20 cellular contexts compared by ENCODE assay signal in the genomic region with DNA sequence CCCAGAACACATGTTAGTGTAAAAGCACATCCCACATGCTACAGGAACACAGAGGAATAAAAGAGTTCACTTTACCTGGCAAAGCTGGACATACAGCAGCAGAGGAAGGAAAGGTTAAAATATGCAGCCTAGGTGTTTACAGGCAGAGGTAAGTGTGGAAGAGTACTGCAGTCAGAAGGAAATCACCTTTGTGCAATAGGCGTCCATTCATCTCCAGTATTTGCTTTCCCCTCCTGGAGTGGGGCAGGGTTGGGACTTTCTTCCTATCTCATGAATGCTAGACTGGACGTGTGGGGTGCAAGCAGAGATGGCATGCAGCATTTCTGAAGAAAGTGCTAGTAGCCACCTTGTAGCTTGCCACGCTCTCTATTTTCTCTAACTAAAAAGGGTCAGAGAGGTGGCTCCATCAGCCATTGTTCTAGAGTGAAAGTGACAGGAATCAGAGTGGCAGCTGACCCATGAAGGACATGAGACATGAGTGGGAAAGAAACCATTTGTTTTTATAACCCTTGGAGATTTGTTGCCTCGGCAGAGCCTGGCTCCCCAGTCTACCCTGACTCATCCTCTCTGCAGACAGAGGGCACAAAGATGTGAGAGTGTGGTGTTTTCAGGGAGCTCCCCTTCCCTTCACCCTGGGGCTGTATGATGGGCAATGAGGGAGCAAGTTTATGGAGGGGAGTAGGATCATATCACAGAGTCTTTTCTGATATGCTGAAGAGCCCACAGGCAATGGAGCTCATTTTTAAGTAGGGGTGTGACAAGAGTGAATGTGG.
DNase-seq lines count a peak whose midpoint lies in the region; FAIRE-seq and TF ChIP-seq lines count a peak whose summit lies in the region.
"Had no signal": no experiment of that assay in that cellular context is flagged by ENCODE, and none has a peak within 500 bp of the region (broad histone marks: within the 10 kb centered on the region; RNA-seq: fewer than 3 reads in every experiment).

No MANE protein-coding gene starts in this region.

- H3K9me2 ChIP-seq in GM23248 (ENCODE audit: insufficient read depth): no peaks in the 10 kb centered on the region; the same call in 1 of the 2 replicates
- no peaks in the 10 kb centered on the region for H3K9me2 ChIP-seq in SK-N-SH

- H3K4me1 ChIP-seq in GM23248 (ENCODE audit: insufficient read depth) (no peaks in the 10 kb centered on the region), SK-N-SH (ENCODE audit: control insufficient read depth in 1 of 2, insufficient read depth in 2 of 2, low read depth in 1 of 2, low read length in 1 of 2) (peaks cover 0 to 12% of the 10 kb centered on the region in 2 experiments; a peak in 1 of 4 replicates)
- H3K4me1 ChIP-seq: ascending aorta, parathyroid adenoma had no signal

- no peak overlapping the region for H3K27ac ChIP-seq in GM23248
- peak overlapping the region in 1 of 2 experiments; percentile 52; a peak in 1 of 4 replicates for H3K27ac ChIP-seq in SK-N-SH (ENCODE audit: low read depth in 2 of 2, low read length in 1 of 2)
- H3K27ac ChIP-seq: ascending aorta, esophagus squamous epithelium, parathyroid adenoma, SK-N-MC had no signal

- no peaks in the 10 kb centered on the region for H3F3A ChIP-seq in GM23248 (ENCODE audit: insufficient read depth)
- peaks cover 8% of the 10 kb centered on the region for H3F3A ChIP-seq in SK-N-SH (replicated peaks; ENCODE audit: insufficient read depth)

- H3K27me3 ChIP-seq in GM23248 (replicated peaks; ENCODE audit: insufficient read depth): no peaks in the 10 kb centered on the region; the same call in 1 of the 2 replicates
- H3K27me3 ChIP-seq in SK-N-SH (ENCODE audit: insufficient read depth): no peaks in the 10 kb centered on the region
- H3K27me3 ChIP-seq: ascending aorta, esophagus squamous epithelium had no signal

- no peaks in the 10 kb centered on the region for H3K9me3 ChIP-seq in GM23248 (ENCODE audit: low read depth)
- H3K9me3 ChIP-seq in SK-N-SH: no peaks in the 10 kb centered on the region
- H3K9me3 ChIP-seq: ascending aorta, esophagus squamous epithelium had no signal

- no peaks in the 10 kb centered on the region for H3K36me3 ChIP-seq in GM23248 (ENCODE audit: low read depth)
- no peaks in the 10 kb centered on the region for H3K36me3 ChIP-seq in SK-N-SH (replicated peaks in 1 of 2; ENCODE audit: control insufficient read depth in 1 of 2, insufficient read depth in 2 of 2, low read length in 1 of 2)
- H3K36me3 ChIP-seq: ascending aorta, esophagus squamous epithelium had no signal

- H2AFZ ChIP-seq in GM23248 (no peak overlapping the region), SK-N-SH (ENCODE audit: low read depth) (no peak overlapping the region)
- H2AFZ ChIP-seq: GM23338, parathyroid adenoma had no signal

- WGBS in GM23248 (ENCODE audit: low coverage in 1 of 2, low lambda C conversion rate in 2 of 2, missing lambda C conversion rate in 2 of 2), 2 experiments: 52 to 53% methylated on average over 4 of the region's 4 CpGs
- 74% methylated on average over 4 of the region's 4 CpGs for WGBS in SK-N-SH (ENCODE audit: low lambda C conversion rate)

- in situ Hi-C loops in GM23248 (cut with MboI): no loop called here

- H3K4me2 ChIP-seq in GM23248 (ENCODE audit: unreplicated experiment): no peak overlapping the region
- peak overlapping the region; percentile 26 for H3K4me2 ChIP-seq in SK-N-SH
- H3K4me2 ChIP-seq: GM23338 had no signal

- intact Hi-C loops in cardiac septum (cut with DNase I): no loop called here

- CTCF ChIA-PET in SK-N-SH (lab: Yijun Ruan, JAX): interaction anchor here (0.9 to 1.6 kb wide), 5 partner anchors 10 to 394 kb away, joined by 3 to 7 read pairs (median 5); no protein-coding TSS in a partner anchor

- H4K20me1 ChIP-seq in GM23248 (ENCODE audit: insufficient read depth): no peaks in the 10 kb centered on the region
- no peaks in the 10 kb centered on the region for H4K20me1 ChIP-seq in SK-N-SH (ENCODE audit: insufficient read depth)

- DNase-seq in GM23248: peak; percentile 31
- DNase-seq in SK-N-SH: no peak
- DNase-seq in kidney glomerular epithelial cell (lab: John Stamatoyannopoulos, UW): peak; percentile 6
- no peak for DNase-seq in urothelium cell line (ENCODE audit: low spot score)
- DNase-seq in NCI-H526 (lab: John Stamatoyannopoulos, UW): no peak
- DNase-seq in cardiac septum (ENCODE audit: low spot score): no peak
- DNase-seq in NCI-H187 (lab: John Stamatoyannopoulos, UW): no peak
- DNase-seq: CD4-positive, alpha-beta memory T cell; DMS79 treated with DMSO at 0.1 percent for 48 hours; effector memory CD4-positive, alpha-beta T cell; esophagus squamous epithelium; kidney; naive thymus-derived CD8-positive, alpha-beta T cell; NCI-H524 treated with DMSO at 0.1 percent for 48 hours; T-helper 9 cell had no signal

- POLR2A ChIA-PET in SK-N-SH (lab: Yijun Ruan, JAX): no interaction called here

- TF ChIP-seq EP300 in SK-N-SH (IDR thresholded peaks at IDR 0.05; ENCODE audit: borderline replicate concordance in 1 of 2, low read depth in 1 of 2, low read length in 1 of 2): no peak

- TF ChIP-seq RAD21 in SK-N-SH (IDR thresholded peaks at IDR 0.05; ENCODE audit: low read length): no peak

- no peak overlapping the region for H3K9ac ChIP-seq in GM23248
- no peak overlapping the region for H3K9ac ChIP-seq in SK-N-SH
- H3K9ac ChIP-seq: parathyroid adenoma had no signal

- peak; percentile 70 for FAIRE-seq in urothelium cell line (lab: Jason Lieb, UNC)
- FAIRE-seq: GM19239, kidney had no signal

- no peak for TF ChIP-seq CTCF in SK-N-SH (IDR thresholded peaks at IDR 0.05)

- H3K79me2 ChIP-seq in GM23248 (ENCODE audit: insufficient read depth) (no peaks in the 10 kb centered on the region), SK-N-SH (ENCODE audit: insufficient read depth) (no peaks in the 10 kb centered on the region)
- H3K79me2 ChIP-seq: parathyroid adenoma had no signal

- no peak overlapping the region for H3K4me3 ChIP-seq in GM23248
- H3K4me3 ChIP-seq in SK-N-SH (ENCODE audit: low read depth in 2 of 2, low read length in 1 of 2): no peak overlapping the region
- H3K4me3 ChIP-seq: ascending aorta, esophagus squamous epithelium, GM23338, SK-N-MC had no signal

TF ChIP-seq in SK-N-SH, 30 proteins besides CTCF, POLR2A, EP300 and RAD21:
- TF ChIP-seq, protein P1, sequence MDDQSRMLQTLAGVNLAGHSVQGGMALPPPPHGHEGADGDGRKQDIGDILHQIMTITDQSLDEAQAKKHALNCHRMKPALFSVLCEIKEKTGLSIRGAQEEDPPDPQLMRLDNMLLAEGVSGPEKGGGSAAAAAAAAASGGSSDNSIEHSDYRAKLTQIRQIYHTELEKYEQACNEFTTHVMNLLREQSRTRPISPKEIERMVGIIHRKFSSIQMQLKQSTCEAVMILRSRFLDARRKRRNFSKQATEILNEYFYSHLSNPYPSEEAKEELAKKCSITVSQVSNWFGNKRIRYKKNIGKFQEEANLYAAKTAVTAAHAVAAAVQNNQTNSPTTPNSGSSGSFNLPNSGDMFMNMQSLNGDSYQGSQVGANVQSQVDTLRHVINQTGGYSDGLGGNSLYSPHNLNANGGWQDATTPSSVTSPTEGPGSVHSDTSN (IDR thresholded peaks at IDR 0.05): peak; percentile 49
- no peak for TF ChIP-seq RXRA (IDR thresholded peaks at IDR 0.05; ENCODE audit: borderline replicate concordance, low read depth)

Comparison
In these comparisons a context has a peak if more than half of its experiments do, and no peak if none do; other contexts are left out.
1. DNase-seq: peak in GM23248 (single experiment) and kidney glomerular epithelial cell (single experiment); none in SK-N-SH (single experiment), urothelium cell line (single experiment), NCI-H526 (0 of 2), cardiac septum (single experiment) and NCI-H187 (0 of 2).